ENCODE assay signal across 35 cellular contexts in genomic region chr20:24867556-24867955, GRCh38.
A peak's percentile ranks its signal among the peaks of the same experiment; 100 is the strongest.
DNase-seq lines count a peak whose midpoint lies in the region; ATAC-seq and TF ChIP-seq lines count a peak whose summit lies in the region.
"Had no signal": no experiment of that assay in that cellular context is flagged by ENCODE, and none has a peak within 500 bp of the region (broad histone marks: within the 10 kb centered on the region; RNA-seq: fewer than 3 reads in every experiment).

No MANE protein-coding gene starts in this region.

- no peak overlapping the region for H3K27ac Mint-ChIP-seq in stimulated activated naive CD8-positive, alpha-beta T cell treated with anti-CD3 and anti-CD28 coated beads, Interleukin-15, amount 100 ng/mL, for 72 hours
- H3K27ac Mint-ChIP-seq: B cell; CD14-positive monocyte; CD4-positive, alpha-beta memory T cell; CD4-positive, alpha-beta T cell; CD4-positive, CD25-positive, alpha-beta regulatory T cell; CD8-positive, alpha-beta memory T cell; CD8-positive, alpha-beta T cell had no signal

- H3K4me1 Mint-ChIP-seq in stimulated activated naive CD8-positive, alpha-beta T cell treated with anti-CD3 and anti-CD28 coated beads, Interleukin-15, amount 100 ng/mL, for 72 hours, result no peaks in the 10 kb centered on the region
- H3K4me1 Mint-ChIP-seq: CD14-positive monocyte; CD4-positive, alpha-beta memory T cell; CD4-positive, CD25-positive, alpha-beta regulatory T cell; CD8-positive, alpha-beta memory T cell had no signal

- H3K9ac ChIP-seq in Karpas-422 (ENCODE audit: low read length), result no peak overlapping the region
- H3K9ac ChIP-seq: BLaER1; BLaER1 treated with 17β-estradiol and CSF1 and Interleukin-3, amounts not matched to agents 10 nM and 100 nM had no signal

- H3K4me2 ChIP-seq in osteoblast (ENCODE audit: insufficient read depth, low read length), result no peak overlapping the region
- no peak overlapping the region for H3K4me2 ChIP-seq in Karpas-422 (ENCODE audit: low read depth, low read length, poor library complexity, severe bottlenecking)
- H3K4me2 ChIP-seq: A549; BLaER1; BLaER1 treated with 17β-estradiol and CSF1 and Interleukin-3, amounts not matched to agents 10 nM and 100 nM had no signal

- H4K20me1 ChIP-seq in osteoblast (ENCODE audit: insufficient read depth, low read length) (no peaks in the 10 kb centered on the region), Karpas-422 (ENCODE audit: insufficient read depth, low read depth, low read length) (no peaks in the 10 kb centered on the region)
- H4K20me1 ChIP-seq: BLaER1 had no signal

- TF ChIP-seq EP300 in esophagus muscularis mucosa (IDR thresholded peaks at IDR 0.05), result no peak

- intact Hi-C loops in esophagus muscularis mucosa (cut with DNase I), result no loop called here
- intact Hi-C loops in upper lobe of right lung (cut with DNase I), result no loop called here

- WGBS in esophagus muscularis mucosa, result 93% methylated on average over 7 of the region's 8 CpGs

- H3K27me3 Mint-ChIP-seq in stimulated activated naive CD8-positive, alpha-beta T cell treated with anti-CD3 and anti-CD28 coated beads, Interleukin-15, amount 100 ng/mL, for 72 hours, result peaks cover 5% of the 10 kb centered on the region
- H3K27me3 Mint-ChIP-seq: CD4-positive, CD25-positive, alpha-beta regulatory T cell had no signal

- H3K79me2 ChIP-seq in osteoblast (ENCODE audit: insufficient read depth, low read length) (no peaks in the 10 kb centered on the region), Karpas-422 (ENCODE audit: low read length) (no peaks in the 10 kb centered on the region)

- TF ChIP-seq POLR2A in esophagus muscularis mucosa (IDR thresholded peaks at IDR 0.05; ENCODE audit: low read depth), result no peak

- H3K4me1 ChIP-seq in esophagus muscularis mucosa, result no peaks in the 10 kb centered on the region
- H3K4me1 ChIP-seq in osteoblast (ENCODE audit: insufficient read depth, low read length), result peaks cover 14% of the 10 kb centered on the region
- no peaks in the 10 kb centered on the region for H3K4me1 ChIP-seq in upper lobe of right lung
- peaks cover 22% of the 10 kb centered on the region for H3K4me1 ChIP-seq in Karpas-422 (ENCODE audit: low read length)
- H3K4me1 ChIP-seq: A549, Caco-2 had no signal

- H3K36me3 ChIP-seq in esophagus muscularis mucosa, result no peaks in the 10 kb centered on the region
- no peaks in the 10 kb centered on the region for H3K36me3 ChIP-seq in osteoblast (ENCODE audit: insufficient read depth, low read length)
- no peaks in the 10 kb centered on the region for H3K36me3 ChIP-seq in upper lobe of right lung
- H3K36me3 ChIP-seq in Karpas-422 (ENCODE audit: insufficient read depth, low read length), result no peaks in the 10 kb centered on the region
- H3K36me3 ChIP-seq: BE2C, BLaER1 had no signal

- no peaks in the 10 kb centered on the region for H3K9me2 ChIP-seq in Karpas-422 (replicated peaks; ENCODE audit: insufficient read depth, low read length)

- peak; percentile 7 for ATAC-seq in stimulated activated naive CD8-positive, alpha-beta T cell treated with anti-CD3 and anti-CD28 coated beads, Interleukin-15, amount 100 ng/mL, for 72 hours
- no peak for ATAC-seq in stimulated activated naive CD8-positive, alpha-beta T cell treated with anti-CD3 and anti-CD28 coated beads, Interleukin-15, Interleukin-2, amounts not matched to agents 100 U/mL and 50 U/mL, for 24 hours
- ATAC-seq in upper lobe of right lung (no peak), HG03460 (IDR thresholded peaks at IDR 0.05; ENCODE audit: unreplicated experiment) (no peak)
- ATAC-seq: A549; CD8-positive, alpha-beta T cell had no signal

- H3K4me3 ChIP-seq in esophagus muscularis mucosa, result no peak overlapping the region
- H3K4me3 ChIP-seq in osteoblast (ENCODE audit: insufficient read depth, low read length), result no peak overlapping the region
- H3K4me3 ChIP-seq in upper lobe of right lung, result no peak overlapping the region
- no peak overlapping the region for H3K4me3 ChIP-seq in Karpas-422 (ENCODE audit: low read length)
- H3K4me3 ChIP-seq: A549; BLaER1; BLaER1 treated with 17β-estradiol and CSF1 and Interleukin-3, amounts not matched to agents 10 nM and 100 nM had no signal

- DNase-seq in stimulated activated naive CD8-positive, alpha-beta T cell treated with anti-CD3 and anti-CD28 coated beads, Interleukin-15, amount 100 ng/mL, for 72 hours, result no peak
- DNase-seq in stimulated activated naive CD8-positive, alpha-beta T cell treated with anti-CD3 and anti-CD28 coated beads, Interleukin-15, Interleukin-2, amounts not matched to agents 100 U/mL and 50 U/mL, for 24 hours, result no peak
- DNase-seq in esophagus muscularis mucosa (ENCODE audit: extremely low spot score) (peak; percentile 80), osteoblast (ENCODE audit: insufficient read length, low spot score, missing footprints) (peak; percentile 73), upper lobe of right lung (peak; percentile 41), Karpas-422 (no peak), SHP77 (lab: John Stamatoyannopoulos, UW) (no peak)
- DNase-seq: 8988T; ACHN; AML-193; BE2C; C1 segment of cervical spinal cord; Caco-2; Calu3; CD4-positive, alpha-beta memory T cell; CD4-positive, alpha-beta T cell; CD4-positive, CD25-positive, alpha-beta regulatory T cell; CD8-positive, alpha-beta memory T cell; CD8-positive, alpha-beta T cell; COR-L47; DMS 273 treated with DMSO at 0.1 percent for 48 hours; DMS153; DMS53; DMS79; DMS79 treated with DMSO at 0.1 percent for 48 hours; DND-41; EL had no signal

- H3K9me3 ChIP-seq in esophagus muscularis mucosa, result peaks cover 0 to 18% (median 7%) of the 10 kb centered on the region in 4 donors
- peaks cover 14% of the 10 kb centered on the region for H3K9me3 ChIP-seq in osteoblast (ENCODE audit: low read depth, low read length)
- no peaks in the 10 kb centered on the region for H3K9me3 ChIP-seq in upper lobe of right lung
- no peaks in the 10 kb centered on the region; the same call in 1 of the 2 replicates for H3K9me3 ChIP-seq in Karpas-422 (ENCODE audit: low read length)
- H3K9me3 ChIP-seq: BE2C had no signal

- H3K27ac ChIP-seq in esophagus muscularis mucosa (replicated peaks in 1 of 4) (no peak overlapping the region), osteoblast (ENCODE audit: low read depth, low read length) (no peak overlapping the region), upper lobe of right lung (no peak overlapping the region), Karpas-422 (ENCODE audit: low read length) (no peak overlapping the region)
- H3K27ac ChIP-seq: 22Rv1; A549; BLaER1; BLaER1 treated with 17β-estradiol and CSF1 and Interleukin-3, amounts not matched to agents 10 nM and 100 nM; C4-2B had no signal

- H3K4me3 Mint-ChIP-seq in stimulated activated naive CD8-positive, alpha-beta T cell treated with anti-CD3 and anti-CD28 coated beads, Interleukin-15, amount 100 ng/mL, for 72 hours, result no peak overlapping the region
- H3K4me3 Mint-ChIP-seq: B cell; CD14-positive monocyte; CD4-positive, alpha-beta memory T cell; CD4-positive, alpha-beta T cell; CD4-positive, CD25-positive, alpha-beta regulatory T cell; CD8-positive, alpha-beta memory T cell; CD8-positive, alpha-beta T cell had no signal

- H3K27me3 ChIP-seq in esophagus muscularis mucosa, result peaks cover 0 to 12% (median 0%) of the 10 kb centered on the region in 4 donors
- H3K27me3 ChIP-seq in osteoblast (ENCODE audit: insufficient read depth, low read length), result peaks cover 26% of the 10 kb centered on the region
- H3K27me3 ChIP-seq in upper lobe of right lung, result no peaks in the 10 kb centered on the region
- H3K27me3 ChIP-seq in Karpas-422 (ENCODE audit: low read length), result no peaks in the 10 kb centered on the region
- H3K27me3 ChIP-seq: BE2C, BLaER1 had no signal

- TF ChIP-seq CTCF in esophagus muscularis mucosa (IDR thresholded peaks at IDR 0.05), result no peak
- no peak for TF ChIP-seq CTCF in osteoblast (IDR thresholded peaks at IDR 0.05; ENCODE audit: extremely low read depth, low read depth, low read length)
- no peak for TF ChIP-seq CTCF in upper lobe of right lung (IDR thresholded peaks at IDR 0.05)

- peaks cover 16 to 28% of the 10 kb centered on the region in 2 donors for H3K9me3 Mint-ChIP-seq in stimulated activated naive CD8-positive, alpha-beta T cell treated with anti-CD3 and anti-CD28 coated beads, Interleukin-15, amount 100 ng/mL, for 72 hours

- H2AFZ ChIP-seq in osteoblast (ENCODE audit: low read length), result no peak overlapping the region
- H2AFZ ChIP-seq in Karpas-422 (ENCODE audit: low read length), result no peak overlapping the region

Comparison
In these comparisons a context has a peak if more than half of its experiments do, and no peak if none do; other contexts are left out.
1. DNase-seq: peak in esophagus muscularis mucosa (single experiment), osteoblast (single experiment) and upper lobe of right lung (single experiment); none in stimulated activated naive CD8-positive, alpha-beta T cell treated with anti-CD3 and anti-CD28 coated beads, Interleukin-15, amount 100 ng/mL, for 72 hours (0 of 2), stimulated activated naive CD8-positive, alpha-beta T cell treated with anti-CD3 and anti-CD28 coated beads, Interleukin-15, Interleukin-2, amounts not matched to agents 100 U/mL and 50 U/mL, for 24 hours (single experiment), Karpas-422 (single experiment) and SHP77 (0 of 2).